ENCODE assay signal across 23 cellular contexts in genomic region chr2:175628243-175628642, GRCh38.
"Had no signal": no experiment of that assay in that cellular context is flagged by ENCODE, and none has a peak within 500 bp of the region (broad histone marks: within the 10 kb centered on the region; RNA-seq: fewer than 3 reads in every experiment).

No MANE protein-coding gene starts in this region.

- H3K4me3 ChIP-seq: colonic mucosa, coronary artery, dorsolateral prefrontal cortex, esophagus squamous epithelium, gastrocnemius medialis, gastroesophageal sphincter, heart left ventricle, heart right ventricle had no signal

- H3K27ac Mint-ChIP-seq: dendritic cell treated with granulocyte-macrophage colony-stimulating factor and Interleukin-4, amounts not matched to agents 40 ng/mL and 50 ng/mL, for 4 days; effector memory CD8-positive, alpha-beta T cell; endodermal cell had no signal

- ATAC-seq: effector memory CD8-positive, alpha-beta T cell; esophagus mucosa; foreskin keratinocyte; gastrocnemius medialis; gastroesophageal sphincter had no signal

- H3K27ac ChIP-seq: colonic mucosa, coronary artery, dorsolateral prefrontal cortex, epithelial cell of prostate, esophagus squamous epithelium, foreskin keratinocyte, gastrocnemius medialis, gastroesophageal sphincter, heart left ventricle, heart right ventricle had no signal

- H3K4me1 ChIP-seq: colonic mucosa, esophagus squamous epithelium, foreskin keratinocyte, gastrocnemius medialis, gastroesophageal sphincter, heart left ventricle had no signal

- DNase-seq: colonic mucosa; cortex of kidney; dermis blood vessel endothelial cell; dorsolateral prefrontal cortex; effector CD4-positive, alpha-beta T cell; effector CD8-positive, alpha-beta T cell; effector memory CD4-positive, alpha-beta T cell; effector memory CD8-positive, alpha-beta T cell; endodermal cell; erythroblast; esophagus squamous epithelium; foreskin keratinocyte; foreskin melanocyte; gastrocnemius medialis; glutamatergic neuron; head of caudate nucleus; heart left ventricle; heart right ventricle had no signal

- H3K27me3 Mint-ChIP-seq: dendritic cell treated with granulocyte-macrophage colony-stimulating factor and Interleukin-4, amounts not matched to agents 40 ng/mL and 50 ng/mL, for 4 days had no signal

- H3K9me3 ChIP-seq: colonic mucosa, esophagus squamous epithelium, gastrocnemius medialis had no signal

- H3K9me3 Mint-ChIP-seq: dendritic cell treated with granulocyte-macrophage colony-stimulating factor and Interleukin-4, amounts not matched to agents 40 ng/mL and 50 ng/mL, for 4 days; effector memory CD8-positive, alpha-beta T cell had no signal

- H3K27me3 ChIP-seq: colonic mucosa, esophagus squamous epithelium, foreskin keratinocyte, gastrocnemius medialis had no signal

- H3K4me3 Mint-ChIP-seq: dendritic cell treated with granulocyte-macrophage colony-stimulating factor and Interleukin-4, amounts not matched to agents 40 ng/mL and 50 ng/mL, for 4 days; effector memory CD8-positive, alpha-beta T cell; endodermal cell had no signal

- H3K36me3 ChIP-seq: colonic mucosa, esophagus squamous epithelium, gastrocnemius medialis, gastroesophageal sphincter, heart left ventricle, heart right ventricle had no signal
